Comparison of ENCODE assay signal across 21 cellular contexts in genomic region chr11:104852811-104853210, GRCh38. TPM values are rescaled to one million over a fixed set of nuclear protein-coding genes. Genes with fewer than 3 reads are reported as not detected.
DNase-seq lines count a peak whose midpoint lies in the region; ATAC-seq and TF ChIP-seq lines count a peak whose summit lies in the region.
"Had no signal": no experiment of that assay in that cellular context is flagged by ENCODE, and none has a peak within 500 bp of the region (broad histone marks: within the 10 kb centered on the region; RNA-seq: fewer than 3 reads in every experiment).

No MANE protein-coding gene starts in this region.

- ATAC-seq in PC-3 (peak; percentile 98), foreskin keratinocyte (peak; percentile 63), natural killer cell (no peak)

- no peak overlapping the region for H3K9ac ChIP-seq in PC-3 (ENCODE audit: low read length)
- H3K9ac ChIP-seq: BLaER1 treated with 17β-estradiol and CSF1 and Interleukin-3, amounts not matched to agents 10 nM and 100 nM; KMS-11 had no signal

- H3K4me1 ChIP-seq in PC-3 (ENCODE audit: insufficient read depth, low read length) (peaks cover 8% of the 10 kb centered on the region; the same call in 1 of the 2 replicates), foreskin keratinocyte (no peaks in the 10 kb centered on the region)
- H3K4me1 ChIP-seq: HAP-1 had no signal

- peak overlapping the region; percentile 11; the same call in 1 of the 2 replicates for H3K4me2 ChIP-seq in PC-3 (ENCODE audit: low read length)
- H3K4me2 ChIP-seq: BLaER1 treated with 17β-estradiol and CSF1 and Interleukin-3, amounts not matched to agents 10 nM and 100 nM; KMS-11 had no signal

- intact Hi-C loops in PC-3 (cut with micrococcal nuclease) (no loop called here), natural killer cell (cut with micrococcal nuclease) (no loop called here)

- H3K27ac Mint-ChIP-seq in natural killer cell: no peak overlapping the region
- no peak overlapping the region for H3K27ac Mint-ChIP-seq in endothelial cell (ENCODE audit: unreplicated experiment)
- H3K27ac Mint-ChIP-seq: CD8-positive, alpha-beta memory T cell had no signal

- H2AFZ ChIP-seq in PC-3 (ENCODE audit: low read length): no peak overlapping the region

- H3K4me3 Mint-ChIP-seq in natural killer cell: no peak overlapping the region
- H3K4me3 Mint-ChIP-seq in endothelial cell (ENCODE audit: unreplicated experiment): no peak overlapping the region
- H3K4me3 Mint-ChIP-seq: CD8-positive, alpha-beta memory T cell had no signal

- H3K4me1 Mint-ChIP-seq in natural killer cell (peaks cover under 1 to 1% of the 10 kb centered on the region in 2 donors), endothelial cell (ENCODE audit: unreplicated experiment) (no peaks in the 10 kb centered on the region)

- DNase-seq in EL (peak; percentile 6), PC-3 (peak; percentile 65), brain microvascular endothelial cell (peak; percentile 1), foreskin keratinocyte (peak in 1 of 2 donors; percentile 28), natural killer cell (no peak), endothelial cell (ENCODE audit: low spot score) (no peak), NCI-H2196 (lab: John Stamatoyannopoulos, UW; ENCODE audit: unreplicated experiment) (no peak)
- DNase-seq in central memory CD4-positive, alpha-beta T cell: no peak
- DNase-seq: CD8-positive, alpha-beta memory T cell; DMS53; NCI-H1417 treated with DMSO at 0.1 percent for 48 hours; NCI-H187 treated with DMSO at 0.1 percent for 48 hours; NCI-H446; NCI-H526 treated with DMSO at 0.1 percent for 48 hours; SHP77 had no signal

- no peaks in the 10 kb centered on the region for H3K36me3 ChIP-seq in PC-3 (ENCODE audit: low read depth, low read length)
- H3K36me3 ChIP-seq in brain microvascular endothelial cell (replicated peaks): no peaks in the 10 kb centered on the region
- H3K36me3 ChIP-seq: BLaER1 treated with 17β-estradiol and CSF1 and Interleukin-3, amounts not matched to agents 10 nM and 100 nM; HAP-1 had no signal

- H3K9me2 ChIP-seq in PC-3 (replicated peaks; ENCODE audit: low read length): no peaks in the 10 kb centered on the region

- H3K27me3 ChIP-seq in PC-3 (ENCODE audit: low read length) (no peaks in the 10 kb centered on the region), brain microvascular endothelial cell (replicated peaks) (no peaks in the 10 kb centered on the region), foreskin keratinocyte (no peaks in the 10 kb centered on the region)
- H3K27me3 ChIP-seq: BLaER1 treated with 17β-estradiol and CSF1 and Interleukin-3, amounts not matched to agents 10 nM and 100 nM had no signal

- no peaks in the 10 kb centered on the region for H3K36me3 Mint-ChIP-seq in natural killer cell
- H3K36me3 Mint-ChIP-seq in endothelial cell (ENCODE audit: low read depth, unreplicated experiment): no peaks in the 10 kb centered on the region
- H3K36me3 Mint-ChIP-seq: CD8-positive, alpha-beta memory T cell had no signal

- POLR2A ChIA-PET in PC-3 (lab: Charles Lee; ENCODE audit: unreplicated experiment): no interaction called here

- H4K20me1 ChIP-seq in PC-3 (ENCODE audit: low read length): no peaks in the 10 kb centered on the region
- H4K20me1 ChIP-seq: BLaER1 treated with 17β-estradiol and CSF1 and Interleukin-3, amounts not matched to agents 10 nM and 100 nM had no signal

- CTCF ChIA-PET in PC-3 (lab: Charles Lee): no interaction called here

- TF ChIP-seq CTCF in PC-3 (conservative IDR thresholded peaks at IDR 0.05; ENCODE audit: low read depth, low read length) (no peak), brain microvascular endothelial cell (IDR thresholded peaks at IDR 0.05; ENCODE audit: low read depth, low read length, missing control alignments) (no peak), foreskin keratinocyte (conservative IDR thresholded peaks at IDR 0.05) (no peak), natural killer cell (IDR thresholded peaks at IDR 0.05) (no peak), endothelial cell (IDR thresholded peaks at IDR 0.05; ENCODE audit: unreplicated experiment) (no peak)

- no peaks in the 10 kb centered on the region for H3K9me3 ChIP-seq in PC-3 (ENCODE audit: low read length)
- H3K9me3 ChIP-seq: BLaER1 treated with 17β-estradiol and CSF1 and Interleukin-3, amounts not matched to agents 10 nM and 100 nM; HAP-1 had no signal

- H3K27ac ChIP-seq in PC-3 (ENCODE audit: low read length) (no peak overlapping the region), brain microvascular endothelial cell (no peak overlapping the region), foreskin keratinocyte (no peak overlapping the region)
- H3K27ac ChIP-seq: BLaER1 treated with 17β-estradiol and CSF1 and Interleukin-3, amounts not matched to agents 10 nM and 100 nM; KMS-11 had no signal

- no peaks in the 10 kb centered on the region for H3K79me2 ChIP-seq in PC-3 (ENCODE audit: low read length)

- no peaks in the 10 kb centered on the region for H3F3A ChIP-seq in PC-3 (ENCODE audit: low read length, unreplicated experiment)

- H3K4me3 ChIP-seq in PC-3 (ENCODE audit: low read length): no peak overlapping the region
- H3K4me3 ChIP-seq in brain microvascular endothelial cell (ENCODE audit: low read depth, low read length): no peak overlapping the region
- H3K4me3 ChIP-seq: BLaER1 treated with 17β-estradiol and CSF1 and Interleukin-3, amounts not matched to agents 10 nM and 100 nM; HAP-1 had no signal

- BruUV-seq in PC-3 (replicated peaks; lab: Mats Ljungman, UMichigan): no TSS peak

- in situ Hi-C loops in brain microvascular endothelial cell (cut with HindIII; ENCODE audit: low pct_ligation_motif_present, low sequenced_read_pairs): no loop called here

- H3K9me3 Mint-ChIP-seq in natural killer cell (no peaks in the 10 kb centered on the region), endothelial cell (ENCODE audit: unreplicated experiment) (no peaks in the 10 kb centered on the region)
- H3K9me3 Mint-ChIP-seq: CD8-positive, alpha-beta memory T cell had no signal

- H3K27me3 Mint-ChIP-seq in natural killer cell (ENCODE audit: low read depth in 2 of 2) (no peaks in the 10 kb centered on the region), endothelial cell (ENCODE audit: unreplicated experiment) (no peaks in the 10 kb centered on the region)
- H3K27me3 Mint-ChIP-seq: CD8-positive, alpha-beta memory T cell had no signal

RNA-seq across cellular contexts. Expression of gene CASP12, which starts 45.4 kb away (rescaled TPM):
- total RNA-seq in PC-3 (2014; rRNA removed) (not detected in 2 replicates), foreskin keratinocyte (not detected in 2 replicates), natural killer cell (not detected), endothelial cell (ENCODE audit: unreplicated experiment) (0.95 TPM)
- not detected in 2 replicates for polyA plus RNA-seq in foreskin keratinocyte
- total RNA-seq: A673; CD8-positive, alpha-beta memory T cell; G401; HT-29 had no signal
- polyA plus RNA-seq: CD8-positive, alpha-beta memory T cell had no signal

Comparison
In these comparisons a context has a peak if more than half of its experiments do, and no peak if none do; other contexts are left out.
1. DNase-seq: peak in EL (single experiment), PC-3 (single experiment) and brain microvascular endothelial cell (single experiment); none in central memory CD4-positive, alpha-beta T cell (single experiment), natural killer cell (single experiment), endothelial cell (single experiment) and NCI-H2196 (single experiment).
2. ATAC-seq: peak in PC-3 (single experiment) and foreskin keratinocyte (single experiment); none in natural killer cell (0 of 3).